ENCODE assay signal across 1 cellular context in the genomic region with DNA sequence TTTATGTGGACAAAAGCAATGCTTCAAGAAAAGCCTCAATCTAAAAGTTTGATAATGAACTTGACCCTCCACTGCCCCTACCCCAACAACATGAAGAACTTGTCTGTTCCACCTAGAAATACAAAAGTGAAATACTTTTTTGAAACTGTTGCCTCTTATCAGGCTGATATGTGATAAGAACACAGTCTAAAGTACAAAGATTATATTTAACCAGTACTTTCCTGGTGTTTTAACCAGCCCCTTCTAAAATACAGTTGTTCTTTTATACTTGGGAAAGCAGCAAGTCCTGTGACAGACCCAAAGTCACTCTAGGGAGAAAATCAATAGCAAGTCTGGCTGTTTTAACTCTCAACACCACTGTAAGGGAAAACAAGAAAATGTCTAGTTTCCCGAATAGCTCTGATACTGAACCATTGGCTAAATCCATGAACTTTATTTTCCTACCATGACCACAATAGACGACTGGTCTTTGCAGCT.
TF ChIP-seq lines count a peak whose summit lies in the region.

No MANE protein-coding gene starts in this region.

TF ChIP-seq in HepG2, 621 proteins besides CTCF, POLR2A, EP300 and RAD21 (continued from another document and continues in another):
- TF ChIP-seq CREB1 (IDR thresholded peaks at IDR 0.05) (no peak), CREB1 (CRISPR knock-in tag; IDR thresholded peaks at IDR 0.05) (peak; percentile 57), ZNF451 (CRISPR knock-in tag; IDR thresholded peaks at IDR 0.05) (no peak), GATAD1 (CRISPR knock-in tag; IDR thresholded peaks at IDR 0.05) (peak; percentile 30; the same call in 1 of the 2 replicates), SKI (IDR thresholded peaks at IDR 0.05; ENCODE audit: partially characterized antibody) (peak; percentile 98), ZNF24 (IDR thresholded peaks at IDR 0.05) (no peak), PHF21A (CRISPR knock-in tag; IDR thresholded peaks at IDR 0.05) (peak; percentile 90), ZNF652 (CRISPR knock-in tag; IDR thresholded peaks at IDR 0.05; ENCODE audit: borderline replicate concordance, low read depth) (peak; percentile 90), NR2C2 (CRISPR knock-in tag; IDR thresholded peaks at IDR 0.05; ENCODE audit: borderline replicate concordance) (peak; percentile 45; the same call in 1 of the 2 replicates), HES4 (CRISPR knock-in tag; IDR thresholded peaks at IDR 0.05; ENCODE audit: borderline replicate concordance) (no peak), RCOR2 (CRISPR knock-in tag; IDR thresholded peaks at IDR 0.05) (peak; percentile 86), SNAI1 (CRISPR knock-in tag; IDR thresholded peaks at IDR 0.05; ENCODE audit: borderline replicate concordance) (peak; percentile 8; the same call in 1 of the 2 replicates), ISL2 (CRISPR knock-in tag; IDR thresholded peaks at IDR 0.05) (peak; percentile 87), ZNF549 (CRISPR knock-in tag; IDR thresholded peaks at IDR 0.05) (no peak), ZC3H13 (CRISPR knock-in tag; IDR thresholded peaks at IDR 0.05) (peak; percentile 65; the same call in 1 of the 2 replicates), FOXO1 (CRISPR knock-in tag; IDR thresholded peaks at IDR 0.05) (0 out of 2 replicates have a peak, but pooled peaks have one; percentile 52), KMT2B (CRISPR knock-in tag; IDR thresholded peaks at IDR 0.05) (peak; percentile 75; the same call in 1 of the 2 replicates), MTA3 (CRISPR knock-in tag; IDR thresholded peaks at IDR 0.05) (no peak), PHF20 (CRISPR knock-in tag; IDR thresholded peaks at IDR 0.05) (no peak), KLF12 (CRISPR knock-in tag; IDR thresholded peaks at IDR 0.05; ENCODE audit: borderline replicate concordance) (no peak), KMT2A (CRISPR knock-in tag; IDR thresholded peaks at IDR 0.05) (0 out of 2 replicates have a peak, but pooled peaks have one; percentile 17), TGIF2 (CRISPR knock-in tag; IDR thresholded peaks at IDR 0.05) (peak; percentile 41; the same call in 1 of the 2 replicates), ZNF772 (CRISPR knock-in tag; IDR thresholded peaks at IDR 0.05) (no peak), SOX5 (CRISPR knock-in tag; IDR thresholded peaks at IDR 0.05; ENCODE audit: borderline replicate concordance) (peak; percentile 85; the same call in 1 of the 2 replicates), ZNF879 (CRISPR knock-in tag; IDR thresholded peaks at IDR 0.05) (no peak), FOXK1 (CRISPR knock-in tag; IDR thresholded peaks at IDR 0.05; ENCODE audit: borderline replicate concordance, low read depth) (peak; percentile 74; the same call in 1 of the 2 replicates), FOXP1 (IDR thresholded peaks at IDR 0.05) (no peak), FOXP1 (CRISPR knock-in tag; IDR thresholded peaks at IDR 0.05) (peak; percentile 63; the same call in 1 of the 2 replicates), HNF4A (CRISPR knock-in tag; IDR thresholded peaks at IDR 0.05) (peak; percentile 97), ZNF251 (CRISPR knock-in tag; IDR thresholded peaks at IDR 0.05) (no peak), SAP130 (CRISPR knock-in tag; IDR thresholded peaks at IDR 0.05; ENCODE audit: low read depth) (peak; percentile 73), ZNF614 (CRISPR knock-in tag; IDR thresholded peaks at IDR 0.05; ENCODE audit: borderline replicate concordance) (peak; percentile 30; the same call in 1 of the 2 replicates), ZFY (CRISPR knock-in tag; IDR thresholded peaks at IDR 0.05) (no peak), TBL1XR1 (IDR thresholded peaks at IDR 0.05; ENCODE audit: borderline replicate concordance, low read length, partially characterized antibody) (peak; percentile 96), DMAP1 (CRISPR knock-in tag; IDR thresholded peaks at IDR 0.05) (peak; percentile 52; the same call in 1 of the 2 replicates), RBFOX2 (IDR thresholded peaks at IDR 0.05; ENCODE audit: low read depth, low read length) (0 out of 2 replicates have a peak, but pooled peaks have one; percentile 30), ZNF556 (CRISPR knock-in tag; IDR thresholded peaks at IDR 0.05; ENCODE audit: borderline replicate concordance) (no peak; the same call in 1 of the 2 replicates)
- TF ChIP-seq, protein P1, sequence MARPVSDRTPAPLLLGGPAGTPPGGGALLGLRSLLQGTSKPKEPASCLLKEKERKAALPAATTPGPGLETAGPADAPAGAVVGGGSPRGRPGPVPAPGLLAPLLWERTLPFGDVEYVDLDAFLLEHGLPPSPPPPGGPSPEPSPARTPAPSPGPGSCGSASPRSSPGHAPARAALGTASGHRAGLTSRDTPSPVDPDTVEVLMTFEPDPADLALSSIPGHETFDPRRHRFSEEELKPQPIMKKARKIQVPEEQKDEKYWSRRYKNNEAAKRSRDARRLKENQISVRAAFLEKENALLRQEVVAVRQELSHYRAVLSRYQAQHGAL (CRISPR knock-in tag; IDR thresholded peaks at IDR 0.05; ENCODE audit: not compliant biosample characterization), result no peak
- TF ChIP-seq, protein P2, sequence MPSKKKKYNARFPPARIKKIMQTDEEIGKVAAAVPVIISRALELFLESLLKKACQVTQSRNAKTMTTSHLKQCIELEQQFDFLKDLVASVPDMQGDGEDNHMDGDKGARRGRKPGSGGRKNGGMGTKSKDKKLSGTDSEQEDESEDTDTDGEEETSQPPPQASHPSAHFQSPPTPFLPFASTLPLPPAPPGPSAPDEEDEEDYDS (CRISPR knock-in tag; IDR thresholded peaks at IDR 0.05), result peak; percentile 37; the same call in 1 of the 2 replicates
- TF ChIP-seq, protein P3, sequence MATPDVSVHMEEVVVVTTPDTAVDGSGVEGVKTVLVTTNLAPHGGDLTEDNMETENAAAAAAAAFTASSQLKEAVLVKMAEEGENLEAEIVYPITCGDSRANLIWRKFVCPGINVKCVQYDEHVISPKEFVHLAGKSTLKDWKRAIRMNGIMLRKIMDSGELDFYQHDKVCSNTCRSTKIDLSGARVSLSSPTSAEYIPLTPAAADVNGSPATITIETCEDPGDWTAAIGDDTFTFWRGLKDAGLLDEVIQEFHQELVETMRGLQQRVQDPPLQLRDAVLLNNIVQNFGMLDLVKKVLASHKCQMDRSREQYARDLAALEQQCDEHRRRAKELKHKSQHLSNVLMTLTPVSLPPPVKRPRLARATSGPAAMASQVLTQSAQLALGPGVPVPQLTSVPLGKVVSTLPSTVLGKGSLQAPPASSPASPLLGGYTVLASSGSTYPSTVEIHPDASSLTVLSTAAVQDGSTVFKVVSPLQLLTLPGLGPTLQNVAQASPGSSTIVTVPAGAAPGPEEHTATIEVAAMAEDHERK (CRISPR knock-in tag; IDR thresholded peaks at IDR 0.05; ENCODE audit: low read depth), result 0 out of 2 replicates have a peak, but pooled peaks have one; percentile 38
- TF ChIP-seq, protein P4, sequence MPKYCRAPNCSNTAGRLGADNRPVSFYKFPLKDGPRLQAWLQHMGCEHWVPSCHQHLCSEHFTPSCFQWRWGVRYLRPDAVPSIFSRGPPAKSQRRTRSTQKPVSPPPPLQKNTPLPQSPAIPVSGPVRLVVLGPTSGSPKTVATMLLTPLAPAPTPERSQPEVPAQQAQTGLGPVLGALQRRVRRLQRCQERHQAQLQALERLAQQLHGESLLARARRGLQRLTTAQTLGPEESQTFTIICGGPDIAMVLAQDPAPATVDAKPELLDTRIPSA (CRISPR knock-in tag; IDR thresholded peaks at IDR 0.05; ENCODE audit: borderline replicate concordance), result no peak
- TF ChIP-seq, protein P5, sequence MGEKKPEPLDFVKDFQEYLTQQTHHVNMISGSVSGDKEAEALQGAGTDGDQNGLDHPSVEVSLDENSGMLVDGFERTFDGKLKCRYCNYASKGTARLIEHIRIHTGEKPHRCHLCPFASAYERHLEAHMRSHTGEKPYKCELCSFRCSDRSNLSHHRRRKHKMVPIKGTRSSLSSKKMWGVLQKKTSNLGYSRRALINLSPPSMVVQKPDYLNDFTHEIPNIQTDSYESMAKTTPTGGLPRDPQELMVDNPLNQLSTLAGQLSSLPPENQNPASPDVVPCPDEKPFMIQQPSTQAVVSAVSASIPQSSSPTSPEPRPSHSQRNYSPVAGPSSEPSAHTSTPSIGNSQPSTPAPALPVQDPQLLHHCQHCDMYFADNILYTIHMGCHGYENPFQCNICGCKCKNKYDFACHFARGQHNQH (CRISPR knock-in tag; IDR thresholded peaks at IDR 0.05), result peak; percentile 85; the same call in 1 of the 2 replicates
- TF ChIP-seq, protein P6, sequence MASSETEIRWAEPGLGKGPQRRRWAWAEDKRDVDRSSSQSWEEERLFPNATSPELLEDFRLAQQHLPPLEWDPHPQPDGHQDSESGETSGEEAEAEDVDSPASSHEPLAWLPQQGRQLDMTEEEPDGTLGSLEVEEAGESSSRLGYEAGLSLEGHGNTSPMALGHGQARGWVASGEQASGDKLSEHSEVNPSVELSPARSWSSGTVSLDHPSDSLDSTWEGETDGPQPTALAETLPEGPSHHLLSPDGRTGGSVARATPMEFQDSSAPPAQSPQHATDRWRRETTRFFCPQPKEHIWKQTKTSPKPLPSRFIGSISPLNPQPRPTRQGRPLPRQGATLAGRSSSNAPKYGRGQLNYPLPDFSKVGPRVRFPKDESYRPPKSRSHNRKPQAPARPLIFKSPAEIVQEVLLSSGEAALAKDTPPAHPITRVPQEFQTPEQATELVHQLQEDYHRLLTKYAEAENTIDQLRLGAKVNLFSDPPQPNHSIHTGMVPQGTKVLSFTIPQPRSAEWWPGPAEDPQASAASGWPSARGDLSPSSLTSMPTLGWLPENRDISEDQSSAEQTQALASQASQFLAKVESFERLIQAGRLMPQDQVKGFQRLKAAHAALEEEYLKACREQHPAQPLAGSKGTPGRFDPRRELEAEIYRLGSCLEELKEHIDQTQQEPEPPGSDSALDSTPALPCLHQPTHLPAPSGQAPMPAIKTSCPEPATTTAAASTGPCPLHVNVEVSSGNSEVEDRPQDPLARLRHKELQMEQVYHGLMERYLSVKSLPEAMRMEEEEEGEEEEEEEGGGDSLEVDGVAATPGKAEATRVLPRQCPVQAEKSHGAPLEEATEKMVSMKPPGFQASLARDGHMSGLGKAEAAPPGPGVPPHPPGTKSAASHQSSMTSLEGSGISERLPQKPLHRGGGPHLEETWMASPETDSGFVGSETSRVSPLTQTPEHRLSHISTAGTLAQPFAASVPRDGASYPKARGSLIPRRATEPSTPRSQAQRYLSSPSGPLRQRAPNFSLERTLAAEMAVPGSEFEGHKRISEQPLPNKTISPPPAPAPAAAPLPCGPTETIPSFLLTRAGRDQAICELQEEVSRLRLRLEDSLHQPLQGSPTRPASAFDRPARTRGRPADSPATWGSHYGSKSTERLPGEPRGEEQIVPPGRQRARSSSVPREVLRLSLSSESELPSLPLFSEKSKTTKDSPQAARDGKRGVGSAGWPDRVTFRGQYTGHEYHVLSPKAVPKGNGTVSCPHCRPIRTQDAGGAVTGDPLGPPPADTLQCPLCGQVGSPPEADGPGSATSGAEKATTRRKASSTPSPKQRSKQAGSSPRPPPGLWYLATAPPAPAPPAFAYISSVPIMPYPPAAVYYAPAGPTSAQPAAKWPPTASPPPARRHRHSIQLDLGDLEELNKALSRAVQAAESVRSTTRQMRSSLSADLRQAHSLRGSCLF (CRISPR knock-in tag; IDR thresholded peaks at IDR 0.05; ENCODE audit: borderline replicate concordance), result no peak
- TF ChIP-seq, protein P7, sequence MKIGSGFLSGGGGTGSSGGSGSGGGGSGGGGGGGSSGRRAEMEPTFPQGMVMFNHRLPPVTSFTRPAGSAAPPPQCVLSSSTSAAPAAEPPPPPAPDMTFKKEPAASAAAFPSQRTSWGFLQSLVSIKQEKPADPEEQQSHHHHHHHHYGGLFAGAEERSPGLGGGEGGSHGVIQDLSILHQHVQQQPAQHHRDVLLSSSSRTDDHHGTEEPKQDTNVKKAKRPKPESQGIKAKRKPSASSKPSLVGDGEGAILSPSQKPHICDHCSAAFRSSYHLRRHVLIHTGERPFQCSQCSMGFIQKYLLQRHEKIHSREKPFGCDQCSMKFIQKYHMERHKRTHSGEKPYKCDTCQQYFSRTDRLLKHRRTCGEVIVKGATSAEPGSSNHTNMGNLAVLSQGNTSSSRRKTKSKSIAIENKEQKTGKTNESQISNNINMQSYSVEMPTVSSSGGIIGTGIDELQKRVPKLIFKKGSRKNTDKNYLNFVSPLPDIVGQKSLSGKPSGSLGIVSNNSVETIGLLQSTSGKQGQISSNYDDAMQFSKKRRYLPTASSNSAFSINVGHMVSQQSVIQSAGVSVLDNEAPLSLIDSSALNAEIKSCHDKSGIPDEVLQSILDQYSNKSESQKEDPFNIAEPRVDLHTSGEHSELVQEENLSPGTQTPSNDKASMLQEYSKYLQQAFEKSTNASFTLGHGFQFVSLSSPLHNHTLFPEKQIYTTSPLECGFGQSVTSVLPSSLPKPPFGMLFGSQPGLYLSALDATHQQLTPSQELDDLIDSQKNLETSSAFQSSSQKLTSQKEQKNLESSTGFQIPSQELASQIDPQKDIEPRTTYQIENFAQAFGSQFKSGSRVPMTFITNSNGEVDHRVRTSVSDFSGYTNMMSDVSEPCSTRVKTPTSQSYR (CRISPR knock-in tag; IDR thresholded peaks at IDR 0.05; ENCODE audit: borderline replicate concordance), result peak; percentile 67; the same call in 1 of the 2 replicates
- TF ChIP-seq, protein P8, sequence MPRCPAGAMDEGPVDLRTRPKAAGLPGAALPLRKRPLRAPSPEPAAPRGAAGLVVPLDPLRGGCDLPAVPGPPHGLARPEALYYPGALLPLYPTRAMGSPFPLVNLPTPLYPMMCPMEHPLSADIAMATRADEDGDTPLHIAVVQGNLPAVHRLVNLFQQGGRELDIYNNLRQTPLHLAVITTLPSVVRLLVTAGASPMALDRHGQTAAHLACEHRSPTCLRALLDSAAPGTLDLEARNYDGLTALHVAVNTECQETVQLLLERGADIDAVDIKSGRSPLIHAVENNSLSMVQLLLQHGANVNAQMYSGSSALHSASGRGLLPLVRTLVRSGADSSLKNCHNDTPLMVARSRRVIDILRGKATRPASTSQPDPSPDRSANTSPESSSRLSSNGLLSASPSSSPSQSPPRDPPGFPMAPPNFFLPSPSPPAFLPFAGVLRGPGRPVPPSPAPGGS (CRISPR knock-in tag; IDR thresholded peaks at IDR 0.05), result no peak
- TF ChIP-seq, protein P9, sequence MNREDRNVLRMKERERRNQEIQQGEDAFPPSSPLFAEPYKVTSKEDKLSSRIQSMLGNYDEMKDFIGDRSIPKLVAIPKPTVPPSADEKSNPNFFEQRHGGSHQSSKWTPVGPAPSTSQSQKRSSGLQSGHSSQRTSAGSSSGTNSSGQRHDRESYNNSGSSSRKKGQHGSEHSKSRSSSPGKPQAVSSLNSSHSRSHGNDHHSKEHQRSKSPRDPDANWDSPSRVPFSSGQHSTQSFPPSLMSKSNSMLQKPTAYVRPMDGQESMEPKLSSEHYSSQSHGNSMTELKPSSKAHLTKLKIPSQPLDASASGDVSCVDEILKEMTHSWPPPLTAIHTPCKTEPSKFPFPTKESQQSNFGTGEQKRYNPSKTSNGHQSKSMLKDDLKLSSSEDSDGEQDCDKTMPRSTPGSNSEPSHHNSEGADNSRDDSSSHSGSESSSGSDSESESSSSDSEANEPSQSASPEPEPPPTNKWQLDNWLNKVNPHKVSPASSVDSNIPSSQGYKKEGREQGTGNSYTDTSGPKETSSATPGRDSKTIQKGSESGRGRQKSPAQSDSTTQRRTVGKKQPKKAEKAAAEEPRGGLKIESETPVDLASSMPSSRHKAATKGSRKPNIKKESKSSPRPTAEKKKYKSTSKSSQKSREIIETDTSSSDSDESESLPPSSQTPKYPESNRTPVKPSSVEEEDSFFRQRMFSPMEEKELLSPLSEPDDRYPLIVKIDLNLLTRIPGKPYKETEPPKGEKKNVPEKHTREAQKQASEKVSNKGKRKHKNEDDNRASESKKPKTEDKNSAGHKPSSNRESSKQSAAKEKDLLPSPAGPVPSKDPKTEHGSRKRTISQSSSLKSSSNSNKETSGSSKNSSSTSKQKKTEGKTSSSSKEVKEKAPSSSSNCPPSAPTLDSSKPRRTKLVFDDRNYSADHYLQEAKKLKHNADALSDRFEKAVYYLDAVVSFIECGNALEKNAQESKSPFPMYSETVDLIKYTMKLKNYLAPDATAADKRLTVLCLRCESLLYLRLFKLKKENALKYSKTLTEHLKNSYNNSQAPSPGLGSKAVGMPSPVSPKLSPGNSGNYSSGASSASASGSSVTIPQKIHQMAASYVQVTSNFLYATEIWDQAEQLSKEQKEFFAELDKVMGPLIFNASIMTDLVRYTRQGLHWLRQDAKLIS (CRISPR knock-in tag; IDR thresholded peaks at IDR 0.05), result no peak
